21 cellular contexts compared by ENCODE assay signal in genomic region chr14:34616360-34616759, GRCh38.
"Had no signal": no experiment of that assay in that cellular context is flagged by ENCODE, and none has a peak within 500 bp of the region (broad histone marks: within the 10 kb centered on the region; RNA-seq: fewer than 3 reads in every experiment).

No MANE protein-coding gene starts in this region.

- H3K9me3 ChIP-seq: SK-N-SH had no signal

- H3K9ac ChIP-seq: SK-N-SH had no signal

- DNase-seq: KBM-7, MV-4-11, NCI-H1048, NCI-H1105, NCI-H1417, NCI-H1436 treated with DMSO at 0.1 percent for 48 hours, NCI-H1694, NCI-H1930, NCI-H2081, NCI-H2171, NCI-H226, NCI-H446, NCI-H510A, NCI-H524 treated with DMSO at 0.1 percent for 48 hours, NCI-H69, NCI-H774, Right ventricle myocardium superior, RPMI8226, SIG-M5, SK-N-SH had no signal

- H3K27ac ChIP-seq: HL-60 had no signal
